9 cellular contexts compared by ENCODE assay signal in the genomic region with DNA sequence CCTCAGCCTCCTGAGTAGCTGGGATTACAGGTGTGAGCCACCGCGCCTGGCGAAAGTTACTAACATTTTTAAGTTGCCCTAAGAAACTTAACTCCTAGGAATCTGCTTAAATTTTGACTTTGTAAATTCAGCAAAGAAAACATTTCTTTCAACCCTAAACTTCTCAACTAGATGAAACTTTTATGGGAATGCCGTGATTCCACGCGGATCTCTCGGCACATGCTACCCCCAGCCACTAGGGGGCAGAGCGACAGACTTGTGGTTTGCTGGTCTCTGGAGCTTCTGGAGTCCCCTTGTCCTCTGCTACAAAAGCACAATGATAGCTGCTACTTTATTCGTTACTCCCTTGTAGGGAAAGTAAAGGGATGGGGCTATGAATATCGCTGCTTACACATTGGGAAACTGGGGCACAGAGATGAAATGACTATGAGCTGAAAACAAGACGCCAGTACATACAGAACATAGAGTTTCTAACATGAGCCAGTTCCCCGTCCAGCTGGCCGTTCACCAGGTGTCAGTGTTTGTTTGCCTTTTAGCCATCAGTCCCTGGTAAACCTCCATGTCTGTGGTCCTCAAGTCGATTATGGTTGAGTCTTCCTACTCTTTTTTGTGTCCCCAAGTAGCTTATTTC.
DNase-seq lines count a peak whose midpoint lies in the region; ATAC-seq, FAIRE-seq and TF ChIP-seq lines count a peak whose summit lies in the region.
"Had no signal": no experiment of that assay in that cellular context is flagged by ENCODE, and none has a peak within 500 bp of the region (broad histone marks: within the 10 kb centered on the region; RNA-seq: fewer than 3 reads in every experiment).

No MANE protein-coding gene starts in this region.

- no peak overlapping the region for H3K4me3 ChIP-seq in AG04449 (ENCODE audit: low read depth, low read length)
- H3K4me3 ChIP-seq in GM23248: no peak overlapping the region

- H3K9me2 ChIP-seq in GM23248 (ENCODE audit: insufficient read depth): no peaks in the 10 kb centered on the region

- no peaks in the 10 kb centered on the region for H3K36me3 ChIP-seq in GM23248 (ENCODE audit: low read depth)

- WGBS in GM23248 (ENCODE audit: low coverage in 1 of 2, low lambda C conversion rate in 2 of 2, missing lambda C conversion rate in 2 of 2), 2 experiments: 91 to 92% methylated on average over 14 of the region's 14 CpGs

- POLR2A ChIA-PET in AG04449 (lab: Yijun Ruan, JAX): no interaction called here
- POLR2A ChIA-PET in RWPE1 (lab: Yijun Ruan, JAX; ENCODE audit: low non-redundant PET): no interaction called here

- no peaks in the 10 kb centered on the region for H4K20me1 ChIP-seq in GM23248 (ENCODE audit: insufficient read depth)

- H3F3A ChIP-seq in GM23248 (ENCODE audit: insufficient read depth): 0 out of 2 replicates have a peak, but pooled peaks cover 6% of the 10 kb centered on the region

- no peaks in the 10 kb centered on the region for H3K27me3 ChIP-seq in GM23248 (replicated peaks; ENCODE audit: insufficient read depth)

- no peak for DNase-seq in AG04449 (ENCODE audit: low read depth, low spot score)
- peak; percentile 21 for DNase-seq in GM23248
- no peak for DNase-seq in RWPE1 (ENCODE audit: low spot score)
- DNase-seq in hepatic stellate cell (ENCODE audit: low spot score): peak; percentile 15
- no peak for DNase-seq in putamen (ENCODE audit: low spot score)
- no peak for DNase-seq in NOMO-1 treated with DMSO at 0.1 percent for 48 hours (lab: John Stamatoyannopoulos, UW; ENCODE audit: unreplicated experiment)
- DNase-seq in GM19239 (ENCODE audit: insufficient read length, low spot score): no peak
- DNase-seq: activated naive CD4-positive, alpha-beta T cell treated with anti-CD3 and anti-CD28 coated beads, Interleukin-2, amount 50 U/mL, for 16 hours had no signal

- H3K4me1 ChIP-seq in GM23248 (ENCODE audit: insufficient read depth): peaks cover 30% of the 10 kb centered on the region

- CTCF ChIA-PET in AG04449 (lab: Yijun Ruan, JAX) (interaction anchor here (1.2 to 2.2 kb wide), 3 partner anchors 9 to 113 kb away, joined by 3 to 9 read pairs (median 7); no protein-coding TSS in a partner anchor), RWPE1 (lab: Yijun Ruan, JAX) (interaction anchor here (0.5 to 0.9 kb wide), 6 partner anchors 9 to 108 kb away, joined by 3 to 6 read pairs (median 5); no protein-coding TSS in a partner anchor)

- no peak for ATAC-seq in GM21360 (IDR thresholded peaks at IDR 0.05; ENCODE audit: unreplicated experiment)

- FAIRE-seq in GM19239 (lab: Jason Lieb, UNC): no peak

- no peaks in the 10 kb centered on the region for H3K9me3 ChIP-seq in GM23248 (ENCODE audit: low read depth)

- in situ Hi-C loops in GM23248 (cut with MboI): no loop called here

- no peak overlapping the region for H3K9ac ChIP-seq in GM23248

- peaks cover 86% of the 10 kb centered on the region for H3K79me2 ChIP-seq in GM23248 (ENCODE audit: insufficient read depth)

- TF ChIP-seq CTCF in AG04449 (IDR thresholded peaks at IDR 0.05; ENCODE audit: insufficient read depth, low read length, missing control alignments): peak; percentile 25
- TF ChIP-seq CTCF in RWPE1 (conservative IDR thresholded peaks at IDR 0.05; ENCODE audit: low read depth): peak; percentile 28; the same call in 1 of the 2 replicates

- no peak overlapping the region for H3K4me2 ChIP-seq in GM23248 (ENCODE audit: unreplicated experiment)

- H2AFZ ChIP-seq in GM23248: no peak overlapping the region

- H3K27ac ChIP-seq in GM23248: no peak overlapping the region
- no peak overlapping the region for H3K27ac ChIP-seq in RWPE1

Comparison
In these comparisons a context has a peak if more than half of its experiments do, and no peak if none do; other contexts are left out.
1. DNase-seq: peak in GM23248 (single experiment) and hepatic stellate cell (single experiment); none in AG04449 (single experiment), RWPE1 (single experiment), putamen (single experiment), NOMO-1 treated with DMSO at 0.1 percent for 48 hours (single experiment) and GM19239 (single experiment).